Comparison of ENCODE assay signal across 1 cellular context in the genomic region with DNA sequence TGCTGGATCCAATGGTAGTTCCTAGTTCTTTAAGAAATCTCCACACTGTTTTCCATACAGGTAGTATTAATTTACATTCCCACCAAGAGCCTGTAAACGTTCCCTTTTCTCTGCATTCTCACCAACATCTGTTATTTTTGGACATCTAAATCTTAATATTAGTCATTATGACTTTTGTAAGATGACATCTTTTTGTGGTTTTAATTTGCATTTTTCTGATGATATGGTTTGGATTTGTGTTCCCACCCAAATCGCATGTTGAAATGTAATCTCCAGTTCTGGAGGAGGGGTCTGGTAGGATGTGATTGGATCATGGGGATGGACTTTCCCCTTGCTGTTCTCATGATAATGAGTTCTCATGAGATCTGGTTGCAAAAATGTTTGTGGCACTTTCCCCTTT.
TF ChIP-seq lines count a peak whose summit lies in the region.

No MANE protein-coding gene starts in this region.

TF ChIP-seq in GM12878, 131 proteins besides CTCF, POLR2A, EP300 and RAD21 (continued from another document):
- peak; percentile 88 for TF ChIP-seq MEF2A (IDR thresholded peaks at IDR 0.05; ENCODE audit: insufficient read depth, low read depth, low read length)
